Comparison of ENCODE assay signal across 9 cellular contexts in genomic region chr1:40801742-40802077, GRCh38. TPM values are rescaled to one million over a fixed set of nuclear protein-coding genes. Genes with fewer than 3 reads are reported as not detected.
DNase-seq lines count a peak whose midpoint lies in the region; ATAC-seq, FAIRE-seq and TF ChIP-seq lines count a peak whose summit lies in the region.
"Had no signal": no experiment of that assay in that cellular context is flagged by ENCODE, and none has a peak within 500 bp of the region (broad histone marks: within the 10 kb centered on the region; RNA-seq: fewer than 3 reads in every experiment).

No MANE protein-coding gene starts in this region.

- no peak overlapping the region for H3K27ac ChIP-seq in GM12878 (ENCODE audit: control insufficient read depth, insufficient read depth)
- no peak overlapping the region for H3K27ac ChIP-seq in mesodermal cell (ENCODE audit: low read depth, low read length, severe bottlenecking)
- H3K27ac ChIP-seq in urinary bladder (ENCODE audit: low read depth): no peak overlapping the region

- SMC1A ChIA-PET in GM12878 (lab: Charles Lee; ENCODE audit: uncharacterized antibody, unreplicated experiment): no interaction called here

- H3K79me2 ChIP-seq in GM12878 (ENCODE audit: control insufficient read depth, insufficient read depth, low read length): no peaks in the 10 kb centered on the region

- H3K36me3 ChIP-seq in GM12878 (ENCODE audit: control insufficient read depth in 2 of 2, insufficient read depth in 2 of 2, low read length in 1 of 2) (no peaks in the 10 kb centered on the region), mesodermal cell (ENCODE audit: control insufficient read depth, insufficient read depth, low read length) (no peaks in the 10 kb centered on the region), urinary bladder (ENCODE audit: insufficient read depth) (no peaks in the 10 kb centered on the region)

- TF ChIP-seq RAD21 in GM12878 (IDR thresholded peaks at IDR 0.05; ENCODE audit: insufficient read depth, low read depth, low read length): no peak

- POLR2A ChIA-PET in GM12878 (lab: Charles Lee): no interaction called here

- no peak for TF ChIP-seq CTCF in GM12878 (IDR thresholded peaks at IDR 0.05 in 2 of 3, conservative IDR thresholded peaks at IDR 0.05 in 1 of 3; ENCODE audit: control insufficient read depth in 2 of 3, extremely low read depth in 1 of 3, insufficient read depth in 1 of 3, low read depth in 3 of 3, low read length in 3 of 3)

- FAIRE-seq in GM12878 (lab: Jason Lieb, UNC): peak; percentile 52

- intact Hi-C loops in GM12878 (cut with micrococcal nuclease; ENCODE audit: unreplicated experiment): no loop called here

- H3K27ac Mint-ChIP-seq in activated naive CD4-positive, alpha-beta T cell treated with anti-CD3 and anti-CD28 coated beads, Interleukin-2, amount 50 U/mL, for 24 hours: no peak overlapping the region

- H3K4me1 Mint-ChIP-seq in activated naive CD4-positive, alpha-beta T cell treated with anti-CD3 and anti-CD28 coated beads, Interleukin-2, amount 50 U/mL, for 24 hours: peaks cover 37% of the 10 kb centered on the region

- no peaks in the 10 kb centered on the region for H4K20me1 ChIP-seq in GM12878 (ENCODE audit: control insufficient read depth, insufficient read depth)

- TF ChIP-seq POLR2A in GM12878 (IDR thresholded peaks at IDR 0.05; ENCODE audit: low read depth, low read length): no peak

- no peaks in the 10 kb centered on the region for H3K27me3 ChIP-seq in GM12878 (replicated peaks in 1 of 2; ENCODE audit: control insufficient read depth in 2 of 2, insufficient read depth in 2 of 2, low read length in 1 of 2)

- in situ Hi-C loops in GM12878 (cut with MboI): no loop called here

- H3K4me1 ChIP-seq in GM12878 (ENCODE audit: control insufficient read depth, insufficient read depth, low read length): peaks cover 33% of the 10 kb centered on the region
- H3K4me1 ChIP-seq in mesodermal cell (ENCODE audit: control insufficient read depth, insufficient read depth, low read length, poor library complexity, severe bottlenecking): peaks cover under 1% of the 10 kb centered on the region
- peaks cover 1% of the 10 kb centered on the region for H3K4me1 ChIP-seq in urinary bladder (ENCODE audit: insufficient read depth)

- no peaks in the 10 kb centered on the region for H3K36me3 Mint-ChIP-seq in activated naive CD4-positive, alpha-beta T cell treated with anti-CD3 and anti-CD28 coated beads, Interleukin-2, amount 50 U/mL, for 24 hours

- no peak overlapping the region for H3K9ac ChIP-seq in GM12878 (ENCODE audit: control insufficient read depth, insufficient read depth, low read length)

- no peak for DNase-seq in activated naive CD4-positive, alpha-beta T cell (lab: John Stamatoyannopoulos, UW)
- DNase-seq in GM12878 (ENCODE audit: low read depth, low spot score) (no peak), NCI-H1092 treated with DMSO at 0.1 percent for 48 hours (lab: John Stamatoyannopoulos, UW) (no peak), globus pallidus (ENCODE audit: low spot score) (no peak)
- DNase-seq: KG1 had no signal

- H3K9me3 ChIP-seq in GM12878 (replicated peaks; ENCODE audit: control insufficient read depth, insufficient read depth, low read length) (no peaks in the 10 kb centered on the region), mesodermal cell (ENCODE audit: control insufficient read depth, low read length) (no peaks in the 10 kb centered on the region)

- H3K9me3 Mint-ChIP-seq in activated naive CD4-positive, alpha-beta T cell treated with anti-CD3 and anti-CD28 coated beads, Interleukin-2, amount 50 U/mL, for 24 hours: no peaks in the 10 kb centered on the region

- no peak for TF ChIP-seq EP300 in GM12878 (IDR thresholded peaks at IDR 0.05; ENCODE audit: borderline replicate concordance in 1 of 2, control insufficient read depth in 1 of 2, low read depth in 2 of 2, low read length in 2 of 2)

- peak overlapping the region; percentile 22 for H2AFZ ChIP-seq in GM12878 (ENCODE audit: control insufficient read depth, low read depth, low read length)

- RAD21 ChIA-PET in GM12878 (lab: Charles Lee; ENCODE audit: unreplicated experiment): no interaction called here

- WGBS in GM12878 (ENCODE audit: insufficient coverage, insufficient replicate concordance, low lambda C conversion rate, missing lambda C conversion rate): 40% methylated on average over 3 of the region's 3 CpGs
- WGBS in mesodermal cell (ENCODE audit: insufficient coverage in 2 of 2), 2 experiments: 100% methylated on average over 1 to 2 of the region's 3 CpGs
- 60% methylated on average over 3 of the region's 3 CpGs for WGBS in urinary bladder

- H3K4me2 ChIP-seq in GM12878 (ENCODE audit: control insufficient read depth, insufficient read depth): peak overlapping the region; percentile 85

- H3K4me3 ChIP-seq in GM12878 (peak overlapping the region; percentile 61), mesodermal cell (ENCODE audit: extremely low read depth, insufficient read depth, low read length, poor library complexity, severe bottlenecking) (peak overlapping the region; percentile 23), urinary bladder (ENCODE audit: low read depth, low read length) (peak overlapping the region; percentile 30)

- no peak for ATAC-seq in GM12878
- no peak for ATAC-seq in GM21515 (IDR thresholded peaks at IDR 0.05; ENCODE audit: unreplicated experiment)

- CTCF ChIA-PET in GM12878 (lab: Yijun Ruan, JAX): interaction anchor here (2.5 kb wide), 1 partner anchor 27 kb away, joined by 12 read pairs; no protein-coding TSS in a partner anchor

- no peaks in the 10 kb centered on the region for H3K27me3 Mint-ChIP-seq in activated naive CD4-positive, alpha-beta T cell treated with anti-CD3 and anti-CD28 coated beads, Interleukin-2, amount 50 U/mL, for 24 hours

- no TSS peak for BruUV-seq in GM12878 (replicated peaks; lab: Mats Ljungman, UMichigan)

- peak overlapping the region; percentile 76 for H3K4me3 Mint-ChIP-seq in activated naive CD4-positive, alpha-beta T cell treated with anti-CD3 and anti-CD28 coated beads, Interleukin-2, amount 50 U/mL, for 24 hours

TF ChIP-seq in GM12878, 131 proteins besides CTCF, POLR2A, EP300 and RAD21:
- TF ChIP-seq WRNIP1 (IDR thresholded peaks at IDR 0.05; ENCODE audit: borderline replicate concordance, low read depth, low read length): no peak
- TF ChIP-seq NR2F1 (conservative IDR thresholded peaks at IDR 0.05): no peak
- no peak for TF ChIP-seq STAT1 (conservative IDR thresholded peaks at IDR 0.05)
- TF ChIP-seq CHD1 (IDR thresholded peaks at IDR 0.05; ENCODE audit: low read depth, low read length): no peak
- TF ChIP-seq ESRRA (IDR thresholded peaks at IDR 0.05; ENCODE audit: low read length): no peak

RNA-seq across cellular contexts. Expression of gene KCNQ4, which starts 18.1 kb away (rescaled TPM):
- 6.3 and 8.8 TPM in 2 replicates for total RNA-seq in GM12878 (2013; cell fraction: nucleolus; rRNA removed)
- total RNA-seq in GM12878 (2014; rRNA removed) (under 0.01 and 0.11 TPM in 2 replicates), GM12878 (2014; rRNA removed; fragmentation: Illumina TruSeq; extraction: Trizol) (0.04 and 0.05 TPM in 2 replicates), GM12878 (2021) (0.18 and 0.21 TPM in 2 replicates), urinary bladder (2.0 TPM)
- polyA plus RNA-seq in GM12878 (2011; ENCODE audit: low read depth): 0.17 TPM
- polyA plus RNA-seq in GM12878 (2011; rRNA removed) (0.03 and 0.04 TPM in 2 replicates), GM12878 (2014; fragmentation: Illumina TruSeq; extraction: Trizol) (0.08 and 0.13 TPM in 2 replicates), GM12878 (2014; fragmentation: Nextera tagmentation; extraction: Ambion mirVana) (not detected), GM12878 (2014; rRNA removed) (0.10 and 0.30 TPM in 2 replicates), GM12878 (2016; fragmentation: Nextera tagmentation; extraction: Ambion mirVana) (under 1 TPM; 0.05 to 0.07 TPM), urinary bladder (13.1 TPM)
- 0.03 and 0.08 TPM in 2 replicates for polyA plus RNA-seq in GM12878 (2011; cell fraction: cytosol; rRNA removed)
- 0.43 and 0.51 TPM in 2 replicates for polyA plus RNA-seq in GM12878 (2011; cell fraction: nucleus; rRNA removed)
- polyA plus RNA-seq in GM12878 (2012): 0.28 and 0.51 TPM in 2 replicates
- 0.05 TPM in 1 of 2 replicates, not detected in the other for polyA minus RNA-seq in GM12878 (2011; rRNA and poly(A)+ RNA removed)
- polyA minus RNA-seq in GM12878 (2011; cell fraction: cytosol; rRNA and poly(A)+ RNA removed): not detected in 2 replicates
- 0.12 and 0.19 TPM in 2 replicates for polyA minus RNA-seq in GM12878 (2011; cell fraction: nucleus; rRNA and poly(A)+ RNA removed)
- 1.3 TPM for polyA plus RNA-seq in mesodermal cell (2013, experiment 1 of 2)
- 0.71 TPM for polyA plus RNA-seq in mesodermal cell (2013, experiment 2 of 2)
